19 cellular contexts compared by ENCODE assay signal in the genomic region with DNA sequence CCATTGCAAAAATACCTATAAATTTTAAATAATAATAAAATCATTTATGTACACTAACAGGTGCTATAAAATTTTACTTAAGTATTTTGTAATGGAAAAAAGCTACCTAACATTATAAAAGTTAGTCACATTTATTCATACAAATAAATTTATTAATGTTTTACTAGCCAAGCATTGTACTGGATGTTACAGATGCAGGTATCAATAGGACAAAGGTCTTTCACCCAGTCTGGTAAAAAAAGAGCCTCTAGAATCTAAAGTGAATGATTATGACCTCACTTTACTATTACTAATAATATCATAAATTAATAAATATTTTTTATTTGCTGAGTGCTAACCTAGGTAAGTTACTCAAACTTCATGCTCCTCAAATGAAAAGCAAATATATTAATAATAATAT.
"Had no signal": no experiment of that assay in that cellular context is flagged by ENCODE, and none has a peak within 500 bp of the region (broad histone marks: within the 10 kb centered on the region; RNA-seq: fewer than 3 reads in every experiment).

No MANE protein-coding gene starts in this region.

- DNase-seq: colonic mucosa; effector CD8-positive, alpha-beta T cell; endodermal cell; foreskin fibroblast; gastrocnemius medialis; head of caudate nucleus; left cardiac atrium; left ventricle myocardium inferior; lower lobe of right lung; stimulated activated CD4-positive, alpha-beta T cell treated with anti-CD3 and anti-CD28 coated beads, Interleukin-4, amount 100 ng/mL, for 4 hours; stimulated activated naive CD8-positive, alpha-beta T cell treated with anti-CD3 and anti-CD28 coated beads, Interleukin-15, Interleukin-2, amounts not matched to agents 100 U/mL and 50 U/mL, for 24 hours; substantia nigra; testis; tibial artery had no signal

- H3K9me3 ChIP-seq: colonic mucosa, gastrocnemius medialis, left ventricle myocardium inferior, lower lobe of right lung, testis, tibial artery had no signal

- H3K4me1 ChIP-seq: colonic mucosa, gastrocnemius medialis, left ventricle myocardium inferior, lower lobe of right lung, parathyroid adenoma, testis, tibial artery had no signal

- H3K79me2 ChIP-seq: parathyroid adenoma had no signal

- H3K9ac ChIP-seq: parathyroid adenoma had no signal

- H3K4me3 ChIP-seq: colonic mucosa, gastrocnemius medialis, left ventricle myocardium inferior, lower lobe of right lung, testis, tibial artery had no signal

- H3K27me3 ChIP-seq: colonic mucosa, gastrocnemius medialis, testis, tibial artery had no signal

- ATAC-seq: esophagus mucosa; gastrocnemius medialis; left cardiac atrium; lower lobe of right lung; natural killer cell treated with Interleukin-12 subunit alpha and Interleukin-12 subunit beta and Interleukin-15 and Interleukin-18, amount 100 ng/mL, for 72 hours; stimulated activated memory B cell treated with anti-CD40 and anti-IgM and Interleukin-4, amounts not matched to agents 10 μg/mL and 1 μg/mL and 100 μg/mL, for 72 hours; stimulated activated naive CD8-positive, alpha-beta T cell treated with anti-CD3 and anti-CD28 coated beads, Interleukin-15, Interleukin-2, amounts not matched to agents 100 U/mL and 50 U/mL, for 24 hours had no signal

- H3K36me3 ChIP-seq: colonic mucosa, gastrocnemius medialis, left ventricle myocardium inferior, lower lobe of right lung, tibial artery had no signal

- H3K27ac ChIP-seq: colonic mucosa, epithelial cell of prostate, gastrocnemius medialis, left ventricle myocardium inferior, lower lobe of right lung, parathyroid adenoma, testis, tibial artery had no signal

- H2AFZ ChIP-seq: parathyroid adenoma had no signal
